ENCODE assay signal across 21 cellular contexts in genomic region chr1:232528472-232529089, GRCh38.
DNase-seq lines count a peak whose midpoint lies in the region; ATAC-seq, FAIRE-seq and TF ChIP-seq lines count a peak whose summit lies in the region.
"Had no signal": no experiment of that assay in that cellular context is flagged by ENCODE, and none has a peak within 500 bp of the region (broad histone marks: within the 10 kb centered on the region; RNA-seq: fewer than 3 reads in every experiment).

No MANE protein-coding gene starts in this region.

- no peak overlapping the region for H3K4me3 Mint-ChIP-seq in activated CD4-positive, alpha-beta T cell treated with anti-CD3 and anti-CD28 coated beads for 36 hours
- H3K4me3 Mint-ChIP-seq in natural killer cell treated with Interleukin-12 subunit alpha and Interleukin-12 subunit beta and Interleukin-15 and Interleukin-18, amount 100 ng/mL, for 72 hours, result peak overlapping the region; percentile 40
- H3K4me3 Mint-ChIP-seq: brain; T-helper 2 cell treated with Interferon-gamma antibody and Interleukin-4, amounts not matched to agents 5 μg/mL and 100 μg/mL, for 36 hours had no signal

- in situ Hi-C loops in K562 (cut with MboI), result no loop called here

- no peaks in the 10 kb centered on the region for H3K36me3 ChIP-seq in HEK293 (ENCODE audit: control insufficient read depth in 2 of 2, insufficient read depth in 1 of 2, low read length in 2 of 2)
- no peaks in the 10 kb centered on the region for H3K36me3 ChIP-seq in K562 (ENCODE audit: control insufficient read depth, insufficient read depth, low read length)
- H3K36me3 ChIP-seq: colonic mucosa, spleen, tibial artery, WERI-Rb-1 had no signal

- no peaks in the 10 kb centered on the region for H3K27me3 ChIP-seq in K562 (ENCODE audit: control insufficient read depth in 2 of 2, insufficient read depth in 2 of 2, low read length in 2 of 2)
- H3K27me3 ChIP-seq: colonic mucosa, spleen, tibial artery had no signal

- H3K4me2 ChIP-seq in K562 (ENCODE audit: insufficient read depth, low read length), result no peak overlapping the region

- no peaks in the 10 kb centered on the region for H3K79me2 ChIP-seq in K562 (ENCODE audit: control insufficient read depth, insufficient read depth, low read length)

- H4K20me1 ChIP-seq in K562 (replicated peaks; ENCODE audit: control insufficient read depth, insufficient read depth, low read length), result no peaks in the 10 kb centered on the region

- WGBS in K562 (ENCODE audit: insufficient coverage, low coverage, missing lambda C conversion rate), result 0% methylated on average over 2 of the region's 2 CpGs

- TF ChIP-seq POLR2A in K562 (conservative IDR thresholded peaks at IDR 0.05), result no peak

- no peak overlapping the region for H2AFZ ChIP-seq in K562 (ENCODE audit: low read depth, low read length)

- H3K4me1 ChIP-seq in HEK293 (ENCODE audit: control insufficient read depth, insufficient read depth, low read length) (peaks cover 6% of the 10 kb centered on the region), K562 (replicated peaks in 1 of 2; ENCODE audit: control insufficient read depth in 2 of 2, insufficient read depth in 2 of 2, low read length in 2 of 2) (no peaks in the 10 kb centered on the region)
- H3K4me1 ChIP-seq: colonic mucosa had no signal

- H3K27me3 Mint-ChIP-seq in activated CD4-positive, alpha-beta T cell treated with anti-CD3 and anti-CD28 coated beads for 36 hours, result no peaks in the 10 kb centered on the region
- peaks cover 20 to 26% of the 10 kb centered on the region in 2 donors for H3K27me3 Mint-ChIP-seq in natural killer cell treated with Interleukin-12 subunit alpha and Interleukin-12 subunit beta and Interleukin-15 and Interleukin-18, amount 100 ng/mL, for 72 hours
- H3K27me3 Mint-ChIP-seq: brain had no signal

- peak; percentile 47 for ATAC-seq in activated CD4-positive, alpha-beta T cell treated with anti-CD3 and anti-CD28 coated beads for 36 hours
- ATAC-seq in K562, result no peak
- ATAC-seq in natural killer cell treated with Interleukin-12 subunit alpha and Interleukin-12 subunit beta and Interleukin-15 and Interleukin-18, amount 100 ng/mL, for 72 hours, result peak; percentile 74 to 82

- CTCF ChIA-PET in activated CD4-positive, alpha-beta T cell treated with anti-CD3 and anti-CD28 coated beads for 36 hours (lab: Charles Lee), result no interaction called here
- CTCF ChIA-PET in HEK293 (lab: Yijun Ruan, JAX) (interaction anchor here (1.1 kb wide), 1 partner anchor 9 kb away, joined by 5 read pairs; no protein-coding TSS in a partner anchor), K562 (lab: Yijun Ruan, JAX; ENCODE audit: low intra/inter-chr PET ratio) (no interaction called here), RWPE1 (lab: Yijun Ruan, JAX) (interaction anchor here (0.6 kb wide), 1 partner anchor 9 kb away, joined by 3 read pairs; no protein-coding TSS in a partner anchor)

- peaks cover 19% of the 10 kb centered on the region for H3K4me1 Mint-ChIP-seq in activated CD4-positive, alpha-beta T cell treated with anti-CD3 and anti-CD28 coated beads for 36 hours
- H3K4me1 Mint-ChIP-seq in natural killer cell treated with Interleukin-12 subunit alpha and Interleukin-12 subunit beta and Interleukin-15 and Interleukin-18, amount 100 ng/mL, for 72 hours (ENCODE audit: low read depth in 2 of 2), result peaks cover 14% of the 10 kb centered on the region in 2 donors

- no TSS peak for BruUV-seq in K562 (replicated peaks; lab: Mats Ljungman, UMichigan)

- intact Hi-C loops in activated CD4-positive, alpha-beta T cell treated with anti-CD3 and anti-CD28 coated beads for 36 hours (cut with DNase I, micrococcal nuclease), result no loop called here
- intact Hi-C loops in K562 (cut with micrococcal nuclease), result no loop called here

- peak; percentile 48 for FAIRE-seq in K562 (lab: Jason Lieb, UNC)
- FAIRE-seq: GM12892 had no signal

- H3K27ac ChIP-seq in HEK293 (ENCODE audit: extremely low read depth, low read depth, low read length) (no peak overlapping the region), K562 (ENCODE audit: extremely low read depth, low read depth, low read length) (no peak overlapping the region), RWPE1 (no peak overlapping the region)
- H3K27ac ChIP-seq: 22Rv1, colonic mucosa, HL-60, tibial artery, WERI-Rb-1 had no signal

- H3K9me3 Mint-ChIP-seq in activated CD4-positive, alpha-beta T cell treated with anti-CD3 and anti-CD28 coated beads for 36 hours (ENCODE audit: low read depth), result no peaks in the 10 kb centered on the region
- H3K9me3 Mint-ChIP-seq in natural killer cell treated with Interleukin-12 subunit alpha and Interleukin-12 subunit beta and Interleukin-15 and Interleukin-18, amount 100 ng/mL, for 72 hours, result no peaks in the 10 kb centered on the region
- H3K9me3 Mint-ChIP-seq: activated T-helper 2 cell treated with anti-CD3 and anti-CD28 coated beads, Interferon-gamma antibody, Interleukin-2, Interleukin-4, amounts not matched to agents 10 μg/mL and 5 μg/mL and 100 μg/mL, durations not matched to agents 14 hours and 24 hours and 36 hours; T-helper 2 cell treated with Interferon-gamma antibody and Interleukin-4, amounts not matched to agents 5 μg/mL and 100 μg/mL, for 36 hours had no signal

- no peak for TF ChIP-seq RAD21 in K562 (CRISPR knock-in tag; conservative IDR thresholded peaks at IDR 0.05 in 1 of 2, IDR thresholded peaks at IDR 0.05 in 1 of 2)

- H3K27ac Mint-ChIP-seq in activated CD4-positive, alpha-beta T cell treated with anti-CD3 and anti-CD28 coated beads for 36 hours, result no peak overlapping the region
- peak overlapping the region in 1 of 2 donors; percentile 32 for H3K27ac Mint-ChIP-seq in natural killer cell treated with Interleukin-12 subunit alpha and Interleukin-12 subunit beta and Interleukin-15 and Interleukin-18, amount 100 ng/mL, for 72 hours
- H3K27ac Mint-ChIP-seq: activated T-helper 2 cell treated with anti-CD3 and anti-CD28 coated beads, Interferon-gamma antibody, Interleukin-2, Interleukin-4, amounts not matched to agents 10 μg/mL and 5 μg/mL and 100 μg/mL, durations not matched to agents 14 hours and 24 hours and 36 hours; T-helper 2 cell treated with Interferon-gamma antibody and Interleukin-4, amounts not matched to agents 5 μg/mL and 100 μg/mL, for 36 hours had no signal

- H3K36me3 Mint-ChIP-seq in activated CD4-positive, alpha-beta T cell treated with anti-CD3 and anti-CD28 coated beads for 36 hours (ENCODE audit: low read depth), result peaks cover 2% of the 10 kb centered on the region
- H3K36me3 Mint-ChIP-seq in natural killer cell treated with Interleukin-12 subunit alpha and Interleukin-12 subunit beta and Interleukin-15 and Interleukin-18, amount 100 ng/mL, for 72 hours, result no peaks in the 10 kb centered on the region

- TF ChIP-seq CTCF in HEK293 (tag by site-specific recombination; IDR thresholded peaks at IDR 0.05) (no peak), K562 (IDR thresholded peaks at IDR 0.05 in 2 of 3, conservative IDR thresholded peaks at IDR 0.05 in 1 of 3; ENCODE audit: insufficient read depth in 2 of 3, low read depth in 1 of 3, low read length in 3 of 3) (no peak), RWPE1 (conservative IDR thresholded peaks at IDR 0.05; ENCODE audit: low read depth) (no peak)

- H3K9ac ChIP-seq in K562 (ENCODE audit: insufficient read depth in 1 of 2, low read depth in 2 of 2, low read length in 2 of 2), result no peak overlapping the region

- POLR2A ChIA-PET in activated CD4-positive, alpha-beta T cell treated with anti-CD3 and anti-CD28 coated beads for 36 hours (lab: Charles Lee), result no interaction called here
- POLR2A ChIA-PET in HEK293 (lab: Yijun Ruan, JAX) (no interaction called here), K562 (lab: Yijun Ruan, JAX) (no interaction called here), RWPE1 (lab: Yijun Ruan, JAX; ENCODE audit: low non-redundant PET) (no interaction called here)

- no peaks in the 10 kb centered on the region for H3K9me1 ChIP-seq in K562 (ENCODE audit: control insufficient read depth, insufficient read depth, low read length)

- TF ChIP-seq EP300 in K562 (IDR thresholded peaks at IDR 0.05; ENCODE audit: low read length), result no peak

- no peak for DNase-seq in activated CD4-positive, alpha-beta T cell treated with anti-CD3 and anti-CD28 coated beads for 36 hours
- no peak for DNase-seq in activated CD4-positive, alpha-beta T cell treated with anti-CD3 and anti-CD28 coated beads, Interleukin-2, amount 50 U/mL, for 4 hours
- DNase-seq in K562 (ENCODE audit: extremely low read depth in 1 of 4, low spot score in 3 of 4) (no peak), germinal center (ENCODE audit: low spot score) (no peak), SW 1271 (lab: John Stamatoyannopoulos, UW) (no peak), RWPE1 (ENCODE audit: low spot score) (no peak)
- DNase-seq in natural killer cell treated with Interleukin-12 subunit alpha and Interleukin-12 subunit beta and Interleukin-15 and Interleukin-18, amount 100 ng/mL, for 72 hours (ENCODE audit: low spot score), result no peak
- DNase-seq: activated CD8-positive, alpha-beta memory T cell treated with anti-CD3 and anti-CD28 coated beads for 24 hours; colonic mucosa; spleen; stimulated activated CD4-positive, alpha-beta T cell treated with anti-CD3 and anti-CD28 coated beads, Interleukin-4, amount 100 ng/mL, for 1 hour; stimulated activated naive CD4-positive, alpha-beta T cell treated with Interleukin-2 at 50 U/mL for 16 hours; tibial artery; WERI-Rb-1 had no signal

- H3K4me3 ChIP-seq in HEK293 (ENCODE audit: low read depth, low read length) (no peak overlapping the region), K562 (no peak overlapping the region)
- H3K4me3 ChIP-seq: colonic mucosa, spleen, tibial artery had no signal

- H3K9me3 ChIP-seq in HEK293 (ENCODE audit: control insufficient read depth, insufficient read depth, low read depth, low read length), result no peaks in the 10 kb centered on the region
- H3K9me3 ChIP-seq in K562 (replicated peaks; ENCODE audit: control insufficient read depth, insufficient read depth, low read depth, low read length), result no peaks in the 10 kb centered on the region
- H3K9me3 ChIP-seq: colonic mucosa, spleen, tibial artery had no signal

TF ChIP-seq in HEK293, 187 proteins besides CTCF, POLR2A, EP300 and RAD21:
- TF ChIP-seq ZFHX2 (tag by site-specific recombination; conservative IDR thresholded peaks at IDR 0.05), result peak; percentile 74
- no peak for TF ChIP-seq ZNF548 (tag by site-specific recombination; IDR thresholded peaks at IDR 0.05)
- TF ChIP-seq ZNF266 (tag by site-specific recombination; IDR thresholded peaks at IDR 0.05; ENCODE audit: low read depth), result no peak
- TF ChIP-seq EGR2 (tag by site-specific recombination; IDR thresholded peaks at IDR 0.05; ENCODE audit: low read depth), result peak; percentile 72

Comparison
In these comparisons a context has a peak if more than half of its experiments do, and no peak if none do; other contexts are left out.
1. CTCF ChIA-PET loops: an anchor here in HEK293 (1.1 kb wide) and RWPE1 (0.6 kb wide); none called in activated CD4-positive, alpha-beta T cell treated with anti-CD3 and anti-CD28 coated beads for 36 hours and K562.